8 cellular contexts compared by ENCODE assay signal in the genomic region with DNA sequence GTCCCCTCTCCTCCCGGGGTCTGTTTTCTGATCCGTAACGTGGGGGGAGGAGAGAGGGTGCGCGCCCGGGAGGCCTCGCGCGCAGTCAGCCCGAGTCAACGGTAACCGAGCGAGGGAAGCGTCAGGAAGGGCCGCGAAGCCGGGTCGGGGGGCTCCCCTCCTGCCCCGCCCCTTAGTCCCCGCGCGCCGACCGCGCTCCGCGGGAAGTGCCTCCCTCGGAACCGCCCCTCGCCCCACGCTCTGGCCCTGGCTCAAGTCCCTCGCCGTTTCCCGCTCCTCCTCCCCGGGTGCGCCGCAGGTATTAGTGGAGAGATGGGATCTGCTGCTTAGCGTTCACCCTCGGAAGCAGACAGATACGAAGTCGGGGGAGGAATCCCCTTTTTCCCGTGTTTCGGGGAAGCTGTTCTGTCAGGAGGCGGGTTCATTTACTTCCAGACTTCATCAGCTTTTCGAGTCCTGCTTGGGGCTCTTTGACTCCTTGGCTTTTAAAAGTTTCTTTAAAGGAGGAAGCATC. TPM values are rescaled to one million over a fixed set of nuclear protein-coding genes. Genes with fewer than 3 reads are reported as not detected.
A peak's percentile ranks its signal among the peaks of the same experiment; 100 is the strongest.
DNase-seq lines count a peak whose midpoint lies in the region; ATAC-seq and TF ChIP-seq lines count a peak whose summit lies in the region.

No MANE protein-coding gene starts in this region.

- no TSS peak for BruUV-seq in Panc1 (replicated peaks; lab: Mats Ljungman, UMichigan)

- POLR2A ChIA-PET in Panc1 (lab: Charles Lee) = no interaction called here

- in situ Hi-C loops in Panc1 (cut with HindIII; ENCODE audit: low pct_unique_long_range_greater_than_20kb, low sequenced_read_pairs) = no loop called here

- TF ChIP-seq CTCF in Panc1 (IDR thresholded peaks at IDR 0.05) (no peak), left ventricle myocardium inferior (IDR thresholded peaks at IDR 0.05; ENCODE audit: borderline replicate concordance) (no peak)

- peaks cover 45% of the 10 kb centered on the region for H3K4me1 Mint-ChIP-seq in activated naive CD4-positive, alpha-beta T cell treated with anti-CD3 and anti-CD28 coated beads, Interleukin-2, amount 50 U/mL, for 24 hours

- no peaks in the 10 kb centered on the region for H3K27me3 ChIP-seq in Panc1 (ENCODE audit: control insufficient read depth, insufficient read depth, low read length)
- no peaks in the 10 kb centered on the region for H3K27me3 ChIP-seq in left ventricle myocardium inferior (ENCODE audit: low read depth)

- peak overlapping the region; percentile 85 for H3K27ac ChIP-seq in Panc1 (ENCODE audit: low read length)
- peak overlapping the region; percentile 99 for H3K27ac ChIP-seq in left ventricle myocardium inferior (replicated peaks)

- peaks cover 8% of the 10 kb centered on the region for H3K36me3 Mint-ChIP-seq in activated naive CD4-positive, alpha-beta T cell treated with anti-CD3 and anti-CD28 coated beads, Interleukin-2, amount 50 U/mL, for 24 hours

- peak overlapping the region; percentile 96 for H3K27ac Mint-ChIP-seq in activated naive CD4-positive, alpha-beta T cell treated with anti-CD3 and anti-CD28 coated beads, Interleukin-2, amount 50 U/mL, for 24 hours

- H3K4me3 Mint-ChIP-seq in activated naive CD4-positive, alpha-beta T cell treated with anti-CD3 and anti-CD28 coated beads, Interleukin-2, amount 50 U/mL, for 24 hours = peak overlapping the region; percentile 98

- H3K4me3 ChIP-seq in Panc1 (ENCODE audit: low read depth in 2 of 2, low read length in 2 of 2) (peak overlapping the region; percentile 61 to 90), left ventricle myocardium inferior (peak overlapping the region; percentile 100)

- H3K9me3 ChIP-seq in Panc1 (ENCODE audit: control insufficient read depth, insufficient read depth, low read depth, low read length) = no peaks in the 10 kb centered on the region
- H3K9me3 ChIP-seq in left ventricle myocardium inferior (replicated peaks) = no peaks in the 10 kb centered on the region

- ATAC-seq in HG03039 (IDR thresholded peaks at IDR 0.05; ENCODE audit: unreplicated experiment) (peak; percentile 30), Panc1 (peak; percentile 42), sciatic nerve (peak; percentile 60)

- DNase-seq in NCI-H748 (lab: John Stamatoyannopoulos, UW; ENCODE audit: unreplicated experiment) = peak; percentile 45
- DNase-seq in NCI-H748 treated with DMSO at 0.1 percent for 48 hours (lab: John Stamatoyannopoulos, UW) = no peak
- no peak for DNase-seq in Panc1 (ENCODE audit: low read depth, low spot score)
- DNase-seq in left ventricle myocardium inferior = peak; percentile 61
- peak; percentile 79 for DNase-seq in sciatic nerve (ENCODE audit: low spot score)
- no peak for DNase-seq in iPS-NIHi7 (ENCODE audit: extremely low spot score)

- H3K9me3 Mint-ChIP-seq in activated naive CD4-positive, alpha-beta T cell treated with anti-CD3 and anti-CD28 coated beads, Interleukin-2, amount 50 U/mL, for 24 hours = no peaks in the 10 kb centered on the region

- no peaks in the 10 kb centered on the region for H3K27me3 Mint-ChIP-seq in activated naive CD4-positive, alpha-beta T cell treated with anti-CD3 and anti-CD28 coated beads, Interleukin-2, amount 50 U/mL, for 24 hours

- H3K36me3 ChIP-seq in Panc1 (ENCODE audit: control insufficient read depth, insufficient read depth, low read length) (peaks cover 16% of the 10 kb centered on the region), left ventricle myocardium inferior (peaks cover 15% of the 10 kb centered on the region)

- CTCF ChIA-PET in Panc1 (lab: Charles Lee) = no interaction called here

- H3K4me1 ChIP-seq in Panc1 (ENCODE audit: control insufficient read depth, insufficient read depth, low read length) = peaks cover 34% of the 10 kb centered on the region
- peaks cover 60% of the 10 kb centered on the region for H3K4me1 ChIP-seq in left ventricle myocardium inferior

- intact Hi-C loops in Panc1 (cut with micrococcal nuclease; ENCODE audit: unreplicated experiment) (no loop called here), left ventricle myocardium inferior (cut with micrococcal nuclease) (no loop called here), sciatic nerve (cut with DNase I) (no loop called here)

RNA-seq across cellular contexts. Expression of a gene that starts 0.8 kb away (rescaled TPM):
- total RNA-seq in Panc1 (2021; ENCODE audit: unreplicated experiment) = 225 TPM
- 330 TPM for polyA plus RNA-seq in Panc1 (2012; ENCODE audit: insufficient read length)
- total RNA-seq in left ventricle myocardium inferior = 104 TPM
- 154 TPM for total RNA-seq in sciatic nerve

RNA-seq across cellular contexts. Expression of a gene that starts 32.4 kb away (rescaled TPM):
- 32.6 TPM for total RNA-seq in Panc1 (2021; ENCODE audit: unreplicated experiment)
- polyA plus RNA-seq in Panc1 (2012; ENCODE audit: insufficient read length) = 62.9 TPM
- total RNA-seq in left ventricle myocardium inferior = 109 TPM
- 44.7 TPM for total RNA-seq in sciatic nerve

RNA-seq across cellular contexts. Expression of a gene that starts 55.4 kb away (rescaled TPM):
- total RNA-seq in Panc1 (2021; ENCODE audit: unreplicated experiment) (135 TPM), left ventricle myocardium inferior (157 TPM), sciatic nerve (91.6 TPM)
- polyA plus RNA-seq in Panc1 (2012; ENCODE audit: insufficient read length) = 395 TPM

RNA-seq across cellular contexts. Expression of a gene that starts 56.9 kb away (rescaled TPM):
- total RNA-seq in Panc1 (2021; ENCODE audit: unreplicated experiment) = 0.15 TPM
- polyA plus RNA-seq in Panc1 (2012; ENCODE audit: insufficient read length) = not detected
- 0.36 TPM for total RNA-seq in left ventricle myocardium inferior
- total RNA-seq in sciatic nerve = 8.8 TPM

Comparison
In these comparisons a context has a peak if more than half of its experiments do, and no peak if none do; other contexts are left out.
1. DNase-seq: peak in NCI-H748 (single experiment), left ventricle myocardium inferior (single experiment) and sciatic nerve (single experiment); none in NCI-H748 treated with DMSO at 0.1 percent for 48 hours (single experiment), Panc1 (single experiment) and iPS-NIHi7 (single experiment).
2. Peak in every context shown above with its lines, with median percentiles within 50 percentile points of each other: ATAC-seq.